8 cellular contexts compared by ENCODE assay signal in the genomic region with DNA sequence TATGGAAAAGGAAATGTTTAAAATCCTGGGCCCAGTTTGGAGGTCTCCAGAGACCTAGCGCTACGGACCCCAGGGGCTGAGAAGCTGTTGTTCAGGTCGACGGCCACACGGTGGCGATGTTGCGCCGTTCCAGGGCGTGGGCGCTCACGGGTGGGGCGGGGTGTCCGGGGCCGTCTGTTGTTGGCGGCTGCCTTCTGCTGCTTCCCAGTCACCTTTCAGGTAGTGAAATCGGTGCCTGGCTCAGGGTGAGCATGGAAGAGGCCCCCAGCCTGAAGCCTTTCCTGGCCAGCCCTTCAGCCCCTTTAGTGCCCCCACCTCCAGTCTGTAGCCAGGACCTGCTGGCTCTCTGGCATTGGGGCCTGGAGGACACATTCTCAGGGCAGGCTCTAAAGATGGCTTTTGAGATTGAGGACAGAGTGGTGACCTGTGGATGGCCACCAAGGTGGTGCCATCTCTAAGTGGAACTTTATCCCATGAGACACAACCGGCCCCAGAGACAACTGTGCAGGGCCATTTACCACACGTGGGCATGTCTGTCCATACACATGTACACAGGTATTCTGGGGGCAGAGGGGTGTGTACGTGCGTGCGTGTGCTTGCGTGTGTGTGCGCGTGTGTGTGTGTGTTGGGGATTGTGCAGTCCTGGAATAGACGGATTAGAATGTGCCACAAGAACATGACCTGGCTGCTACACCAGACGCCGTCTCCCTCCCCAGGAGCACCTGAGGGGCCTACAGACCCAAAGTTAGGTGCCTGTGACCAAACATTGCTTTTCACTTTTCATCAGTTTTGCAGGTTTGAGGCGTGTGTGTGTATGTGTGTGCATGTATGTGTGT. TPM values are rescaled to one million over a fixed set of nuclear protein-coding genes. Genes with fewer than 3 reads are reported as not detected.
DNase-seq lines count a peak whose midpoint lies in the region; ATAC-seq lines count a peak whose summit lies in the region.

No MANE protein-coding gene starts in this region.

- POLR2A ChIA-PET in activated CD8-positive, alpha-beta T cell treated with anti-CD3 and anti-CD28 coated beads, Interleukin-2, amount 10 ng/mL, durations not matched to agents 7 days and 5 days (lab: Charles Lee) = no interaction called here

- no peak overlapping the region for H3K4me3 Mint-ChIP-seq in activated CD8-positive, alpha-beta T cell treated with anti-CD3 and anti-CD28 coated beads, Interleukin-2, amount 10 ng/mL, durations not matched to agents 7 days and 5 days
- peak overlapping the region in 1 of 2 donors; percentile 29 for H3K4me3 Mint-ChIP-seq in effector memory CD8-positive, alpha-beta T cell

- peak; percentile 83 for ATAC-seq in HG02938 (IDR thresholded peaks at IDR 0.05; ENCODE audit: unreplicated experiment)
- peak; percentile 92 for ATAC-seq in activated CD8-positive, alpha-beta T cell treated with anti-CD3 and anti-CD28 coated beads, Interleukin-2, amount 10 ng/mL, durations not matched to agents 7 days and 5 days
- peak; percentile 97 for ATAC-seq in effector memory CD8-positive, alpha-beta T cell (replicated peaks)

- H3K36me3 Mint-ChIP-seq in activated CD8-positive, alpha-beta T cell treated with anti-CD3 and anti-CD28 coated beads, Interleukin-2, amount 10 ng/mL, durations not matched to agents 7 days and 5 days (ENCODE audit: low read depth) = no peaks in the 10 kb centered on the region
- H3K36me3 Mint-ChIP-seq in effector memory CD8-positive, alpha-beta T cell (ENCODE audit: insufficient read depth) = no peaks in the 10 kb centered on the region

- peaks cover 8% of the 10 kb centered on the region for H3K27me3 Mint-ChIP-seq in activated CD8-positive, alpha-beta T cell treated with anti-CD3 and anti-CD28 coated beads, Interleukin-2, amount 10 ng/mL, durations not matched to agents 7 days and 5 days (ENCODE audit: low read depth)
- peaks cover 31 to 51% of the 10 kb centered on the region in 2 donors for H3K27me3 Mint-ChIP-seq in effector memory CD8-positive, alpha-beta T cell

- CTCF ChIA-PET in activated CD8-positive, alpha-beta T cell treated with anti-CD3 and anti-CD28 coated beads, Interleukin-2, amount 10 ng/mL, durations not matched to agents 7 days and 5 days (lab: Charles Lee) = interaction anchor here (0.5 to 1.6 kb wide), 26 partner anchors 8 to 681 kb away, joined by 3 to 32 read pairs (median 4); a partner anchor contains a TSS

- DNase-seq in NCI-H524 (lab: John Stamatoyannopoulos, UW) (peak; percentile 4 to 54), NCI-H524 treated with DMSO at 0.1 percent for 48 hours (lab: John Stamatoyannopoulos, UW) (no peak), NCI-H345 (lab: John Stamatoyannopoulos, UW) (peak; percentile 40), midbrain (lab: John Stamatoyannopoulos, UW) (peak; percentile 75)
- peak; percentile 74 for DNase-seq in activated CD8-positive, alpha-beta T cell treated with anti-CD3 and anti-CD28 coated beads, Interleukin-2, amount 10 ng/mL, durations not matched to agents 7 days and 5 days
- DNase-seq in effector memory CD8-positive, alpha-beta T cell = peak; percentile 71 to 73 (median 73)
- peak; percentile 51 for DNase-seq in stimulated activated CD8-positive, alpha-beta memory T cell treated with anti-CD3 and anti-CD28 coated beads, Interleukin-4, amount 100 ng/mL, for 24 hours (ENCODE audit: low read depth)

- H3K4me1 Mint-ChIP-seq in activated CD8-positive, alpha-beta T cell treated with anti-CD3 and anti-CD28 coated beads, Interleukin-2, amount 10 ng/mL, durations not matched to agents 7 days and 5 days (ENCODE audit: low read depth) = no peaks in the 10 kb centered on the region
- peaks cover 0 to 7% of the 10 kb centered on the region in 2 donors for H3K4me1 Mint-ChIP-seq in effector memory CD8-positive, alpha-beta T cell (ENCODE audit: low read depth in 2 of 2)

- no peaks in the 10 kb centered on the region for H3K9me3 Mint-ChIP-seq in activated CD8-positive, alpha-beta T cell treated with anti-CD3 and anti-CD28 coated beads, Interleukin-2, amount 10 ng/mL, durations not matched to agents 7 days and 5 days (ENCODE audit: insufficient read depth)
- no peaks in the 10 kb centered on the region for H3K9me3 Mint-ChIP-seq in effector memory CD8-positive, alpha-beta T cell

- H3K27ac Mint-ChIP-seq in activated CD8-positive, alpha-beta T cell treated with anti-CD3 and anti-CD28 coated beads, Interleukin-2, amount 10 ng/mL, durations not matched to agents 7 days and 5 days = no peak overlapping the region
- no peak overlapping the region for H3K27ac Mint-ChIP-seq in effector memory CD8-positive, alpha-beta T cell

RNA-seq across cellular contexts. Expression of a gene that starts 53.8 kb away (rescaled TPM):
- total RNA-seq in activated CD8-positive, alpha-beta T cell treated with anti-CD3 and anti-CD28 coated beads, Interleukin-2, amount 10 ng/mL, durations not matched to agents 7 days and 5 days = not detected
